In the genomic region with DNA sequence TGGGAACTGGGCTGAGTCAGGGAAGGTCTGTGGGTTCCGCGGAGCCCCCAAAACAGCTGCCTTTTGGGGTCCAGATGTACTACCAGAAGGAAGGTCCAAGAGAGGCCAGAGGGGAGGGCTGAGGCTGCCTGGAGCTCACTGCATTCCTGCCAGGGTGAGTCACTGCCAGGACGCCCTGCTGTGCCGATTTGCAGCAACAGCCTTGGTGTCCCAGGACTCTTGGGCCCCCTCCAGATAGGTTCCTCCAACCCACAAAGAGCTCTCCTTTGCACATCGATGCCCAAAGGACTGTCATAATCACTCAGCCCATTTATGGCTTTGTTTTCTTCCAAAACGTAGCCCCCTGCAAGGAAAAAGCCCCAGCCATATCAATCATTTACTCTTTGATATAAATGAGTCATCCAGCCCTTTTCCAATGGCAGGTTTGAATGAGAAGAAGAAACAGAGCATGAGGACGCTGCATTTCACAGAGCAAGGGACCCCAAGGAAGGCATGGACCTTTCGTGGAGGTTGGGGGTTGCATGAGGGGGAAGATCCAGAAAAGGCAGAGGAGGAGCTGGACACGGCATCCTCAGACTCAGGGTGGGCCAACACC, we compare ENCODE assay signal across 9 cellular contexts. TPM values are rescaled to one million over a fixed set of nuclear protein-coding genes. Genes with fewer than 3 reads are reported as not detected.
DNase-seq lines count a peak whose midpoint lies in the region; ATAC-seq and TF ChIP-seq lines count a peak whose summit lies in the region.
"Had no signal": no experiment of that assay in that cellular context is flagged by ENCODE, and none has a peak within 500 bp of the region (broad histone marks: within the 10 kb centered on the region; RNA-seq: fewer than 3 reads in every experiment).

No MANE protein-coding gene starts in this region.

- no peak for TF ChIP-seq CTCF in astrocyte of the spinal cord (IDR thresholded peaks at IDR 0.05; ENCODE audit: low read depth, low read length)

- POLR2A ChIA-PET in activated CD4-positive, alpha-beta T cell treated with anti-CD3 and anti-CD28 coated beads for 36 hours (lab: Charles Lee), result no interaction called here

- no peaks in the 10 kb centered on the region for H3K9me3 Mint-ChIP-seq in activated CD4-positive, alpha-beta T cell treated with anti-CD3 and anti-CD28 coated beads for 36 hours (ENCODE audit: low read depth)

- intact Hi-C loops in activated CD4-positive, alpha-beta T cell treated with anti-CD3 and anti-CD28 coated beads for 36 hours (cut with DNase I, micrococcal nuclease), result no loop called here

- H3K4me3 Mint-ChIP-seq in activated CD4-positive, alpha-beta T cell treated with anti-CD3 and anti-CD28 coated beads for 36 hours, result no peak overlapping the region

- H3K27me3 Mint-ChIP-seq in activated CD4-positive, alpha-beta T cell treated with anti-CD3 and anti-CD28 coated beads for 36 hours, result peaks cover 8% of the 10 kb centered on the region

- CTCF ChIA-PET in activated CD4-positive, alpha-beta T cell treated with anti-CD3 and anti-CD28 coated beads for 36 hours (lab: Charles Lee), result no interaction called here

- in situ Hi-C loops in astrocyte of the spinal cord (cut with HindIII; ENCODE audit: low sequenced_read_pairs), result no loop called here

- no peaks in the 10 kb centered on the region for H3K36me3 Mint-ChIP-seq in activated CD4-positive, alpha-beta T cell treated with anti-CD3 and anti-CD28 coated beads for 36 hours (ENCODE audit: low read depth)

- H3K4me1 Mint-ChIP-seq in activated CD4-positive, alpha-beta T cell treated with anti-CD3 and anti-CD28 coated beads for 36 hours, result no peaks in the 10 kb centered on the region

- H3K4me3 ChIP-seq in astrocyte of the spinal cord (ENCODE audit: low read depth, low read length), result no peak overlapping the region

- DNase-seq in DMS53 (lab: John Stamatoyannopoulos, UW) (peak; percentile 53), DMS53 treated with DMSO at 0.1 percent for 48 hours (lab: John Stamatoyannopoulos, UW; ENCODE audit: unreplicated experiment) (no peak), astrocyte of the spinal cord (ENCODE audit: low read depth, low spot score) (peak; percentile 93), iPS-NIHi11 (ENCODE audit: low spot score) (peak; percentile 91), ureter (ENCODE audit: low spot score) (peak; percentile 59), T-helper 2 cell (no peak)
- DNase-seq in activated CD4-positive, alpha-beta T cell treated with anti-CD3 and anti-CD28 coated beads for 36 hours, result no peak
- no peak for DNase-seq in activated CD8-positive, alpha-beta memory T cell treated with anti-CD3 and anti-CD28 coated beads for 24 hours
- DNase-seq: activated CD4-positive, alpha-beta T cell treated with anti-CD3 and anti-CD28 coated beads for 1 hour had no signal

- ATAC-seq in activated CD4-positive, alpha-beta T cell treated with anti-CD3 and anti-CD28 coated beads for 36 hours, result no peak

- H3K27ac Mint-ChIP-seq in activated CD4-positive, alpha-beta T cell treated with anti-CD3 and anti-CD28 coated beads for 36 hours, result no peak overlapping the region

RNA-seq across cellular contexts. Expression of a gene that starts 32.2 kb away (rescaled TPM):
- total RNA-seq in ureter, result 4.9 TPM
- total RNA-seq in activated CD4-positive, alpha-beta T cell treated with anti-CD3 and anti-CD28 coated beads for 36 hours, result not detected

Comparison
In these comparisons a context has a peak if more than half of its experiments do, and no peak if none do; other contexts are left out.
1. DNase-seq: peak in DMS53 (single experiment), astrocyte of the spinal cord (single experiment), iPS-NIHi11 (single experiment) and ureter (single experiment); none in DMS53 treated with DMSO at 0.1 percent for 48 hours (single experiment), activated CD4-positive, alpha-beta T cell treated with anti-CD3 and anti-CD28 coated beads for 36 hours (single experiment), activated CD8-positive, alpha-beta memory T cell treated with anti-CD3 and anti-CD28 coated beads for 24 hours (single experiment) and T-helper 2 cell (0 of 5).